Comparison of ENCODE assay signal across 11 cellular contexts in the genomic region with DNA sequence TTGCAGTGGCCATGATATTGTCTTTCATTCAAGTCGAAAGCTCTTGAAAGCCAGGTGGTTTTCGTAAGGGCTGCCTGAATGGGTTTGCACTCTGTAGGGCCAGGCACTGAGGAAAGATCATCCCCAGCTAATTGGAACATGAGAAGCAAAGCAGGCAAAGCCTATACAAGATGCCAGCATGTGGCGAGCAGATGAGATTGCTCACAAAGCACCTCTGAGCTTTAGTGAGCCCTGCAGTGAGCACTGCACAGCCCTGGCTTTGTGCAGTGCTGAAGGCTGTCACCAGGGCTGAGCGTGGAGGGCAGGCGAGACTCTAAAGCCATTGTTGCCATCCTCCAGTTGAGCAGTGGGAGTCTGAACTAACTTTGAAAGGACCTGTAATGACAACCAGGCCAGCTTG. TPM values are rescaled to one million over a fixed set of nuclear protein-coding genes. Genes with fewer than 3 reads are reported as not detected.
A peak's percentile ranks its signal among the peaks of the same experiment; 100 is the strongest.
DNase-seq lines count a peak whose midpoint lies in the region; ATAC-seq and TF ChIP-seq lines count a peak whose summit lies in the region.
"Had no signal": no experiment of that assay in that cellular context is flagged by ENCODE, and none has a peak within 500 bp of the region (broad histone marks: within the 10 kb centered on the region; RNA-seq: fewer than 3 reads in every experiment).

No MANE protein-coding gene starts in this region.

- H3K36me3 Mint-ChIP-seq in activated naive CD4-positive, alpha-beta T cell treated with anti-CD3 and anti-CD28 coated beads, Interleukin-2, amount 10 ng/mL, durations not matched to agents 7 days and 5 days = peaks cover 39% of the 10 kb centered on the region
- peaks cover 12% of the 10 kb centered on the region for H3K36me3 Mint-ChIP-seq in brain

- H3K36me3 ChIP-seq in thymus (ENCODE audit: control insufficient read depth, insufficient read depth) = peaks cover 20% of the 10 kb centered on the region

- H3K9me3 Mint-ChIP-seq in activated naive CD4-positive, alpha-beta T cell treated with anti-CD3 and anti-CD28 coated beads, Interleukin-2, amount 10 ng/mL, durations not matched to agents 7 days and 5 days = peaks cover 2% of the 10 kb centered on the region
- H3K9me3 Mint-ChIP-seq in brain = peaks cover 0 to 5% (median 3%) of the 10 kb centered on the region in 5 experiments

- H3K4me3 Mint-ChIP-seq in activated naive CD4-positive, alpha-beta T cell treated with anti-CD3 and anti-CD28 coated beads, Interleukin-2, amount 10 ng/mL, durations not matched to agents 7 days and 5 days = no peak overlapping the region
- H3K4me3 Mint-ChIP-seq in brain = peak overlapping the region in 4 of 5 experiments; percentile 2 to 60 (median 24)
- H3K4me3 Mint-ChIP-seq: B cell had no signal

- H3K4me1 ChIP-seq in thymus (ENCODE audit: control insufficient read depth, insufficient read depth, low read length) = peaks cover 14% of the 10 kb centered on the region

- no peak for ATAC-seq in HG03095 (IDR thresholded peaks at IDR 0.05; ENCODE audit: unreplicated experiment)
- no peak for ATAC-seq in HG03354 (IDR thresholded peaks at IDR 0.05; ENCODE audit: poor library complexity, severe bottlenecking, unreplicated experiment)

- H3K27ac ChIP-seq in thymus (ENCODE audit: low read depth) = peak overlapping the region; percentile 58

- H3K27me3 Mint-ChIP-seq in activated naive CD4-positive, alpha-beta T cell treated with anti-CD3 and anti-CD28 coated beads, Interleukin-2, amount 10 ng/mL, durations not matched to agents 7 days and 5 days = no peaks in the 10 kb centered on the region
- no peaks in the 10 kb centered on the region for H3K27me3 Mint-ChIP-seq in brain
- H3K27me3 Mint-ChIP-seq: B cell had no signal

- CTCF ChIA-PET in activated naive CD4-positive, alpha-beta T cell treated with anti-CD3 and anti-CD28 coated beads, Interleukin-2, amount 10 ng/mL, durations not matched to agents 7 days and 5 days (lab: Charles Lee) = interaction anchor here (0.5 to 4.4 kb wide), 4 partner anchors 13 to 529 kb away, joined by 3 to 26 read pairs (median 8); no protein-coding TSS in a partner anchor

- TF ChIP-seq CTCF in brain (conservative IDR thresholded peaks at IDR 0.05) = no peak

- peak overlapping the region; percentile 74 for H3K27ac Mint-ChIP-seq in activated naive CD4-positive, alpha-beta T cell treated with anti-CD3 and anti-CD28 coated beads, Interleukin-2, amount 10 ng/mL, durations not matched to agents 7 days and 5 days
- H3K27ac Mint-ChIP-seq in brain = peak overlapping the region; percentile 70 to 95 (median 85)
- H3K27ac Mint-ChIP-seq: B cell had no signal

- peaks cover 40% of the 10 kb centered on the region for H3K4me1 Mint-ChIP-seq in activated naive CD4-positive, alpha-beta T cell treated with anti-CD3 and anti-CD28 coated beads, Interleukin-2, amount 10 ng/mL, durations not matched to agents 7 days and 5 days
- H3K4me1 Mint-ChIP-seq in brain = peaks cover 40% of the 10 kb centered on the region
- H3K4me1 Mint-ChIP-seq: B cell had no signal

- DNase-seq in activated naive CD4-positive, alpha-beta T cell treated with anti-CD3 and anti-CD28 coated beads, Interleukin-2, amount 10 ng/mL, durations not matched to agents 7 days and 5 days = no peak
- no peak for DNase-seq in activated naive CD4-positive, alpha-beta T cell treated with Interleukin-2 at 50 U/mL for 16 hours
- DNase-seq in NCI-H2196 treated with DMSO at 0.1 percent for 48 hours (lab: John Stamatoyannopoulos, UW; ENCODE audit: unreplicated experiment) (peak; percentile 18), NCI-H2171 treated with DMSO at 0.1 percent for 48 hours (lab: John Stamatoyannopoulos, UW) (no peak)
- DNase-seq: NCI-H1930, nucleus accumbens had no signal

- WGBS in thymus = 71% methylated on average over 5 of the region's 5 CpGs

- H3K9me3 ChIP-seq in thymus (ENCODE audit: control insufficient read depth) = no peaks in the 10 kb centered on the region

- no peaks in the 10 kb centered on the region for H3K27me3 ChIP-seq in thymus (ENCODE audit: control insufficient read depth, insufficient read depth)

- no peak overlapping the region for H3K4me3 ChIP-seq in thymus (ENCODE audit: low read length)

RNA-seq across cellular contexts. Expression of gene HADH, which starts 53.8 kb away (rescaled TPM):
- 56.5 TPM for polyA plus RNA-seq in brain (ENCODE audit: insufficient read depth, low read depth, low replicate concordance)
- 41.2 TPM for polyA plus RNA-seq in thymus
